9 cellular contexts compared by ENCODE assay signal in the genomic region with DNA sequence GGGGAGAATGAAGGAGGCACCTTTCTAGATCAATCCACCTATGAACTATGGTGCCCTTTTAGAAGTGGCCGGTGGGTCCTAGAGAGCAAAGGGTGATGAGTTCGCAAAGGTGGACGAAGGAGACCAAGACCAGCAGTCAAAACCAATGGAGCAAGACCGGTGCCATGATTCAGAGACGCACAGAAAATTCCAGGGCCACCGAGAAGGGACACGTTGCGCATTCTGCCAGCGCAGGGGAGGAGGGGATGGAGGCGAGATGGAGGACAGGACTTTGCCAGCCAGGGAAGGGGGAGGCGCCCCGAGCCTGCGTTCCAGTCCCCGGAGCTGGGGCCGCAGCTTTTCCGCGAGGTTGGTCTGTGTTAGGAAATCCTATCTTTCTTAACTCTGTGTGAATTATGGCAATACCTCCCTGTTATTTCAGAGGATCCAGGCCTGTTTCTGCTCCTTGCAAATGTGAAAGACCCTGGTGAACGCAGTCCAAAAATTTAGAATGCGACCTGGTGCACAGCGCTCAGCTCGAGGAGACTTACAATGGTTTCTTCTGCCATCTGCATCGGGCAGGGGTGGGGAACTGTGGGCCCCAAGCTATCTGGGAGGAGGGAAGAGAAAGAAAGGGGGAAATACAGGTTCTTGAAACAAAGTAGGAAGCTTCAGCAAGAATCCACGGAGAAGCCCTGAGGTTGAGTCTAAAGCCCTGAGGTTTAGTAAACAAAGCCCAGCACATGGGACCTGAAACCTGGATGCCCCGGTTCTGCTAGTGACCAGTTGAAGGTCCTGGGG.
DNase-seq lines count a peak whose midpoint lies in the region; ATAC-seq, FAIRE-seq and TF ChIP-seq lines count a peak whose summit lies in the region.
"Had no signal": no experiment of that assay in that cellular context is flagged by ENCODE, and none has a peak within 500 bp of the region (broad histone marks: within the 10 kb centered on the region; RNA-seq: fewer than 3 reads in every experiment).

No MANE protein-coding gene starts in this region.

- H3K27ac Mint-ChIP-seq in activated naive CD8-positive, alpha-beta T cell treated with anti-CD3 and anti-CD28 coated beads, Interleukin-2, amount 10 ng/mL, durations not matched to agents 7 days and 5 days: peak overlapping the region; percentile 78
- peak overlapping the region; percentile 75 for H3K27ac Mint-ChIP-seq in stimulated activated memory B cell treated with anti-CD40 and anti-IgM and Interleukin-4, amounts not matched to agents 10 μg/mL and 1 μg/mL and 100 μg/mL, for 72 hours

- peak; percentile 41 for DNase-seq in DMS79 treated with DMSO at 0.1 percent for 48 hours (lab: John Stamatoyannopoulos, UW)
- DNase-seq in DMS79 (lab: John Stamatoyannopoulos, UW): no peak
- DNase-seq in activated naive CD8-positive, alpha-beta T cell treated with anti-CD3 and anti-CD28 coated beads, Interleukin-2, amount 10 ng/mL, durations not matched to agents 7 days and 5 days: no peak
- DNase-seq in kidney: peak; percentile 87
- DNase-seq in dedifferentiated amniotic fluid mesenchymal stem cell (ENCODE audit: extremely low spot score): no peak
- DNase-seq in Karpas-422: no peak

- intact Hi-C loops in kidney (cut with DNase I): no loop called here

- POLR2A ChIA-PET in activated naive CD8-positive, alpha-beta T cell treated with anti-CD3 and anti-CD28 coated beads, Interleukin-2, amount 10 ng/mL, durations not matched to agents 7 days and 5 days (lab: Charles Lee): interaction anchor here (1.0 to 6.1 kb wide), 7 partner anchors 10 to 255 kb away, joined by 3 to 42 read pairs (median 6); partner anchors contain the start of genes MRPS6 and SLC5A3

- H3K36me3 Mint-ChIP-seq in activated naive CD8-positive, alpha-beta T cell treated with anti-CD3 and anti-CD28 coated beads, Interleukin-2, amount 10 ng/mL, durations not matched to agents 7 days and 5 days: peaks cover 2% of the 10 kb centered on the region
- no peaks in the 10 kb centered on the region for H3K36me3 Mint-ChIP-seq in stimulated activated memory B cell treated with anti-CD40 and anti-IgM and Interleukin-4, amounts not matched to agents 10 μg/mL and 1 μg/mL and 100 μg/mL, for 72 hours

- H2AFZ ChIP-seq in Karpas-422 (ENCODE audit: low read length): no peak overlapping the region

- H3K79me2 ChIP-seq in Karpas-422 (ENCODE audit: low read length): no peaks in the 10 kb centered on the region

- H3K4me1 ChIP-seq in kidney (ENCODE audit: control insufficient read depth in 1 of 2, insufficient read depth in 1 of 2, low read depth in 1 of 2, low read length in 2 of 2): peaks cover 15 to 20% of the 10 kb centered on the region in 2 donors
- peaks cover 9% of the 10 kb centered on the region for H3K4me1 ChIP-seq in Karpas-422 (ENCODE audit: low read length)

- H3K27me3 ChIP-seq in Karpas-422 (ENCODE audit: low read length): no peaks in the 10 kb centered on the region

- H3K9ac ChIP-seq in kidney (ENCODE audit: low read length in 2 of 2) (peak overlapping the region; percentile 70 to 90), Karpas-422 (ENCODE audit: low read length) (no peak overlapping the region)
- H3K9ac ChIP-seq: KMS-11 had no signal

- H3K27ac ChIP-seq in kidney (ENCODE audit: low read depth in 2 of 2, low read length in 2 of 2) (peak overlapping the region; percentile 67 to 90), Karpas-422 (ENCODE audit: low read length) (no peak overlapping the region)
- H3K27ac ChIP-seq: KMS-11 had no signal

- no peaks in the 10 kb centered on the region for H3K27me3 Mint-ChIP-seq in activated naive CD8-positive, alpha-beta T cell treated with anti-CD3 and anti-CD28 coated beads, Interleukin-2, amount 10 ng/mL, durations not matched to agents 7 days and 5 days
- peaks cover 23% of the 10 kb centered on the region for H3K27me3 Mint-ChIP-seq in stimulated activated memory B cell treated with anti-CD40 and anti-IgM and Interleukin-4, amounts not matched to agents 10 μg/mL and 1 μg/mL and 100 μg/mL, for 72 hours

- TF ChIP-seq CTCF in kidney (IDR thresholded peaks at IDR 0.05; ENCODE audit: borderline replicate concordance, extremely low read depth, insufficient read depth): no peak

- peak overlapping the region; percentile 85 for H3K4me3 Mint-ChIP-seq in activated naive CD8-positive, alpha-beta T cell treated with anti-CD3 and anti-CD28 coated beads, Interleukin-2, amount 10 ng/mL, durations not matched to agents 7 days and 5 days
- peak overlapping the region; percentile 71 for H3K4me3 Mint-ChIP-seq in stimulated activated memory B cell treated with anti-CD40 and anti-IgM and Interleukin-4, amounts not matched to agents 10 μg/mL and 1 μg/mL and 100 μg/mL, for 72 hours

- H3K9me2 ChIP-seq in Karpas-422 (replicated peaks; ENCODE audit: insufficient read depth, low read length): no peaks in the 10 kb centered on the region

- H3K4me3 ChIP-seq in kidney (ENCODE audit: low read length in 2 of 2): peak overlapping the region; percentile 72
- H3K4me3 ChIP-seq in Karpas-422 (ENCODE audit: low read length): no peak overlapping the region

- ATAC-seq in activated naive CD8-positive, alpha-beta T cell treated with anti-CD3 and anti-CD28 coated beads, Interleukin-2, amount 10 ng/mL, durations not matched to agents 7 days and 5 days (ENCODE audit: low read depth): no peak
- ATAC-seq in stimulated activated memory B cell treated with anti-CD40 and anti-IgM and Interleukin-4, amounts not matched to agents 10 μg/mL and 1 μg/mL and 100 μg/mL, for 72 hours: no peak
- no peak for ATAC-seq in GM19035 (IDR thresholded peaks at IDR 0.05; ENCODE audit: unreplicated experiment)

- no peak overlapping the region for H3K4me2 ChIP-seq in Karpas-422 (ENCODE audit: low read depth, low read length, poor library complexity, severe bottlenecking)
- H3K4me2 ChIP-seq: KMS-11 had no signal

- no peak for FAIRE-seq in kidney (lab: Jason Lieb, UNC)

- H3K4me1 Mint-ChIP-seq in activated naive CD8-positive, alpha-beta T cell treated with anti-CD3 and anti-CD28 coated beads, Interleukin-2, amount 10 ng/mL, durations not matched to agents 7 days and 5 days: peaks cover 48% of the 10 kb centered on the region
- peaks cover 43% of the 10 kb centered on the region for H3K4me1 Mint-ChIP-seq in stimulated activated memory B cell treated with anti-CD40 and anti-IgM and Interleukin-4, amounts not matched to agents 10 μg/mL and 1 μg/mL and 100 μg/mL, for 72 hours

- H4K20me1 ChIP-seq in Karpas-422 (ENCODE audit: insufficient read depth, low read depth, low read length): no peaks in the 10 kb centered on the region

- H3K9me3 ChIP-seq in kidney (ENCODE audit: control insufficient read depth in 1 of 2, low read length in 2 of 2): no peaks in the 10 kb centered on the region
- no peaks in the 10 kb centered on the region for H3K9me3 ChIP-seq in Karpas-422 (ENCODE audit: low read length)

- H3K9me3 Mint-ChIP-seq in activated naive CD8-positive, alpha-beta T cell treated with anti-CD3 and anti-CD28 coated beads, Interleukin-2, amount 10 ng/mL, durations not matched to agents 7 days and 5 days: no peaks in the 10 kb centered on the region
- no peaks in the 10 kb centered on the region for H3K9me3 Mint-ChIP-seq in stimulated activated memory B cell treated with anti-CD40 and anti-IgM and Interleukin-4, amounts not matched to agents 10 μg/mL and 1 μg/mL and 100 μg/mL, for 72 hours

- no peaks in the 10 kb centered on the region for H3K36me3 ChIP-seq in kidney (ENCODE audit: control insufficient read depth in 1 of 2, insufficient read depth in 2 of 2, low read length in 2 of 2)
- no peaks in the 10 kb centered on the region for H3K36me3 ChIP-seq in Karpas-422 (ENCODE audit: insufficient read depth, low read length)

Comparison
In these comparisons a context has a peak if more than half of its experiments do, and no peak if none do; other contexts are left out.
1. DNase-seq: peak in DMS79 treated with DMSO at 0.1 percent for 48 hours (single experiment) and kidney (single experiment); none in DMS79 (single experiment), activated naive CD8-positive, alpha-beta T cell treated with anti-CD3 and anti-CD28 coated beads, Interleukin-2, amount 10 ng/mL, durations not matched to agents 7 days and 5 days (single experiment), dedifferentiated amniotic fluid mesenchymal stem cell (single experiment) and Karpas-422 (single experiment).